8 cellular contexts compared by ENCODE assay signal in the genomic region with DNA sequence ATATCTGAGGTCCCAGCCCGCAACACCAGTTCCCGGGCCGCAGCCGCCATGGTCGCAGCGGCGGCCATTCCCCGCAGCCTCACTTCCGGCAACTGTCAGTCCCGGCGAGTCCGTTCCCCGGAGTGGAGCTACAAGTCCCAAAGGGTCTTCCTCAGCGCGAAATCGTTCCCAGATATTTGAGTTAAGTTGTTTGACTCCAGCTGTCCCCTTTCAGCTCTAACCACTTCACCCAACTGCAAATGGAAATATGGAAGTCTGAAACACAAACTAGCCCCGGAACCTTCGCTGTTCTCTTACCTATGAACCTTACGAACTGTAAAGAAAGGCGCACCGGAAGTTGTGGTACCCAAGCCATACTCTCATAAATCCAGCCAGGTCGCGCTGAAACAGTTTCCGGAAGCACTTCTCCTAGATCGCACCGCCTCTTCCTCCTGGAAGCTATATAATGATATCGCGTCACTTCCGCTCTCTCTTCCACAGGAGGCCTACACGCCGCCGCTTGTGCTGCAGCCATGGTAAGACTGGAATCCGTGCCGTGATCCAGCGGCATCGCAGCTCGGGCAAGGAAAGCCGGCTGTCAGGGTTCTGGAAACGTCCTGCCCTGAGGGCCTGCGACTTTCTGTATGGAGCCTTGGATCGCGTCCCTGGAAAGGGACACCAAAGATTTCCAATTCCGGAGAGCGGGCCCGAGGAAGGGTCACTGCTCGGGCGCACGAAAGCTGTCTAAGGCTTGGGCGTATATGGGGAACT. TPM values are rescaled to one million over a fixed set of nuclear protein-coding genes. Genes with fewer than 3 reads are reported as not detected.
DNase-seq lines count a peak whose midpoint lies in the region; ATAC-seq and TF ChIP-seq lines count a peak whose summit lies in the region.

A gene (plus strand): TSS at position 468 of the 750 bp plus-strand sequence. CDS start 45 bp downstream, at position 513.
A gene with protein sequence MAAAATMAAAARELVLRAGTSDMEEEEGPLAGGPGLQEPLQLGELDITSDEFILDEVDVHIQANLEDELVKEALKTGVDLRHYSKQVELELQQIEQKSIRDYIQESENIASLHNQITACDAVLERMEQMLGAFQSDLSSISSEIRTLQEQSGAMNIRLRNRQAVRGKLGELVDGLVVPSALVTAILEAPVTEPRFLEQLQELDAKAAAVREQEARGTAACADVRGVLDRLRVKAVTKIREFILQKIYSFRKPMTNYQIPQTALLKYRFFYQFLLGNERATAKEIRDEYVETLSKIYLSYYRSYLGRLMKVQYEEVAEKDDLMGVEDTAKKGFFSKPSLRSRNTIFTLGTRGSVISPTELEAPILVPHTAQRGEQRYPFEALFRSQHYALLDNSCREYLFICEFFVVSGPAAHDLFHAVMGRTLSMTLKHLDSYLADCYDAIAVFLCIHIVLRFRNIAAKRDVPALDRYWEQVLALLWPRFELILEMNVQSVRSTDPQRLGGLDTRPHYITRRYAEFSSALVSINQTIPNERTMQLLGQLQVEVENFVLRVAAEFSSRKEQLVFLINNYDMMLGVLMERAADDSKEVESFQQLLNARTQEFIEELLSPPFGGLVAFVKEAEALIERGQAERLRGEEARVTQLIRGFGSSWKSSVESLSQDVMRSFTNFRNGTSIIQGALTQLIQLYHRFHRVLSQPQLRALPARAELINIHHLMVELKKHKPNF (minus strand): TSS at position 269 of the 750 bp plus-strand sequence. CDS start 201 bp downstream, at position 68.

- H3K79me2 ChIP-seq in KMS-11 (ENCODE audit: insufficient read depth, low read depth) = peaks cover 42% of the 10 kb centered on the region

- TF ChIP-seq POLR2A in Peyer's patch (IDR thresholded peaks at IDR 0.05) (peak; percentile 90 to 96), esophagus muscularis mucosa (IDR thresholded peaks at IDR 0.05; ENCODE audit: low read depth) (peak; percentile 97)

- H3K9ac ChIP-seq in KMS-11 = peak within 1 kb of the TSS; percentile 91

- H3K4me3 ChIP-seq in KMS-11 (IDR thresholded peaks at IDR 0.05; ENCODE audit: insufficient read depth, low read depth, low read length) (peak within 1 kb of the TSS; percentile 11), Peyer's patch (peak within 1 kb of the TSS; percentile 65 to 77 (median 70)), esophagus muscularis mucosa (peak within 1 kb of the TSS; percentile 69 to 92 (median 72))

- H3K27me3 ChIP-seq in KMS-11 (ENCODE audit: insufficient read depth, low read depth) (no peaks in the 10 kb centered on the region), Peyer's patch (no peaks in the 10 kb centered on the region), esophagus muscularis mucosa (no peaks in the 10 kb centered on the region)

- TF ChIP-seq CTCF in KMS-11 (conservative IDR thresholded peaks at IDR 0.05; ENCODE audit: low read depth, low read length) (no peak), Peyer's patch (IDR thresholded peaks at IDR 0.05) (peak in 1 of 6 experiments; percentile 2), esophagus muscularis mucosa (IDR thresholded peaks at IDR 0.05) (no peak)

- intact Hi-C loops in esophagus muscularis mucosa (cut with DNase I) = loop anchor here (5.0 kb wide), 1 partner anchor 41 kb away; a partner anchor contains a TSS

- DNase-seq in DMS53 treated with DMSO at 0.1 percent for 48 hours (lab: John Stamatoyannopoulos, UW; ENCODE audit: unreplicated experiment) (peak; percentile 92), Peyer's patch (peak; percentile 90 to 98 (median 96)), esophagus muscularis mucosa (ENCODE audit: extremely low spot score) (peak; percentile 99), myocyte (ENCODE audit: low read depth) (peak; percentile 99)
- DNase-seq in activated T-cell treated with anti-CD3 and anti-CD28 coated beads, Interleukin-2, amount 50 U/mL, for 48 hours = peak; percentile 92 to 93
- DNase-seq in stimulated activated CD8-positive, alpha-beta memory T cell treated with anti-CD3 and anti-CD28 coated beads, Interleukin-7, amount 100 ng/mL, for 48 hours (ENCODE audit: extremely low read depth in 1 of 2, low read depth in 1 of 2) = peak; percentile 72 to 89

- H3K9me3 ChIP-seq in Peyer's patch = no peaks in the 10 kb centered on the region
- H3K9me3 ChIP-seq in esophagus muscularis mucosa = no peaks in the 10 kb centered on the region

- H2AFZ ChIP-seq in KMS-11 (ENCODE audit: low read depth) = peak within 1 kb of the TSS; percentile 89

- under 1% methylated on average over 42 of the region's 49 CpGs for WGBS in esophagus muscularis mucosa

- peaks cover 27% of the 10 kb centered on the region for H3K4me1 ChIP-seq in KMS-11 (ENCODE audit: low read depth, poor library complexity, severe bottlenecking)
- H3K4me1 ChIP-seq in Peyer's patch = peaks cover 0 to 57% (median 19%) of the 10 kb centered on the region in 4 donors
- H3K4me1 ChIP-seq in esophagus muscularis mucosa = peaks cover 51 to 66% (median 59%) of the 10 kb centered on the region in 4 donors

- peak within 1 kb of the TSS; percentile 66 for H3K4me2 ChIP-seq in KMS-11

- peaks cover 16% of the 10 kb centered on the region; the same call in 1 of the 2 replicates for H4K20me1 ChIP-seq in KMS-11 (ENCODE audit: insufficient read depth)

- H3K27ac ChIP-seq in KMS-11 (peak within 1 kb of the TSS; percentile 85), Peyer's patch (peak within 1 kb of the TSS; percentile 83 to 95 (median 90)), esophagus muscularis mucosa (replicated peaks in 1 of 4) (peak within 1 kb of the TSS; percentile 87 to 96 (median 90))

- H3K36me3 ChIP-seq in KMS-11 (ENCODE audit: insufficient read depth) = peaks cover 29% of the 10 kb centered on the region; the same call in 1 of the 2 replicates
- H3K36me3 ChIP-seq in Peyer's patch = peaks cover 0 to 53% (median 0%) of the 10 kb centered on the region in 3 donors
- H3K36me3 ChIP-seq in esophagus muscularis mucosa = peaks cover 42 to 64% (median 53%) of the 10 kb centered on the region in 4 donors

- no peak for TF ChIP-seq EP300 in esophagus muscularis mucosa (IDR thresholded peaks at IDR 0.05)

- ATAC-seq in GM21737 (IDR thresholded peaks at IDR 0.05; ENCODE audit: unreplicated experiment) = peak; percentile 63

RNA-seq across cellular contexts. Expression of the first gene that starts in this region (rescaled TPM):
- 1,000 to 10,000 TPM in 2 of 4 donors, 100 to 1,000 TPM in 2; 697 to 1,875 (median 903) TPM for total RNA-seq in Peyer's patch
- total RNA-seq in esophagus muscularis mucosa = 1,000 to 10,000 TPM; 1,642 to 3,082 (median 2,562) TPM
- total RNA-seq in myocyte = 1,802 and 1,984 TPM in 2 replicates
- polyA plus RNA-seq in myocyte (2012) = 3,148 TPM

RNA-seq across cellular contexts. Expression of the second gene that starts in this region (rescaled TPM):
- total RNA-seq in Peyer's patch (100 to 1,000 TPM in 2 of 4 donors, 10 to 100 TPM in 2; 56.7 to 132 (median 95.8) TPM), esophagus muscularis mucosa (10 to 100 TPM; 22.5 to 34.9 (median 31.8) TPM), myocyte (45.9 and 51.2 TPM in 2 replicates)
- polyA plus RNA-seq in myocyte (2012) = 43.1 TPM

Comparison
In these comparisons a context has a peak if more than half of its experiments do, and no peak if none do; other contexts are left out.
1. Peak in every context shown above with its lines: DNase-seq, ATAC-seq, H3K4me3 ChIP-seq and H3K27ac ChIP-seq.
2. H3K4me3 ChIP-seq: peak in every context shown above with its lines; median percentile 72 in esophagus muscularis mucosa; 70 in Peyer's patch; 11 in KMS-11.